13 cellular contexts compared by ENCODE assay signal in the genomic region with DNA sequence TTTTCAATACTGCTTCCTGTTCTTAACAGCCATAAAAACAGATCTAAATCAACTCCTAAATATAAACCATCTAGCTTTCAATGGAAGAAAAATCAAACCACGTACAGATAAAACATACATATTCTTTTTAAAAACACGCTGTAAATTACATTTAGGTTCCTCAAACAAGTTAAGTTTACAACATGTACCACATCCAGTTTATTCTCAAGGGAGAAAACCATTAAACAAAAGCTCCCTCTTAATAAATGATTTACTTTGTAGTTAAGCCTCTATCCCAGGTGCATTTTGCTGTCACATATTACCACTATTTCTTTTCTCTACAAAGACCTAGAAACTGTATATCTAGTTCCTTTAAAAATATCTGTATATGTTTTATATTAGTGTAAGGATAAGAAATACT. TPM values are rescaled to one million over a fixed set of nuclear protein-coding genes. Genes with fewer than 3 reads are reported as not detected.
DNase-seq lines count a peak whose midpoint lies in the region; ATAC-seq and TF ChIP-seq lines count a peak whose summit lies in the region.
"Had no signal": no experiment of that assay in that cellular context is flagged by ENCODE, and none has a peak within 500 bp of the region (broad histone marks: within the 10 kb centered on the region; RNA-seq: fewer than 3 reads in every experiment).

No MANE protein-coding gene starts in this region.

- H2AFZ ChIP-seq in Loucy (ENCODE audit: low read length): no peak overlapping the region

- H3K9me3 ChIP-seq in CD4-positive, alpha-beta T cell (ENCODE audit: control insufficient read depth, low read length): no peaks in the 10 kb centered on the region
- no peaks in the 10 kb centered on the region for H3K9me3 ChIP-seq in Loucy (ENCODE audit: insufficient read depth, low read depth, low read length)
- H3K9me3 ChIP-seq in neutrophil: no peaks in the 10 kb centered on the region
- H3K9me3 ChIP-seq: ascending aorta had no signal

- H3K4me1 Mint-ChIP-seq in CD4-positive, alpha-beta T cell (ENCODE audit: low read depth): peaks cover 53% of the 10 kb centered on the region
- H3K4me1 Mint-ChIP-seq in dendritic cell treated with granulocyte-macrophage colony-stimulating factor and Interleukin-4, amounts not matched to agents 40 ng/mL and 50 ng/mL, for 4 days (ENCODE audit: low read depth): peaks cover 55% of the 10 kb centered on the region

- H3K27ac Mint-ChIP-seq in CD4-positive, alpha-beta T cell: no peak overlapping the region
- H3K27ac Mint-ChIP-seq in dendritic cell treated with granulocyte-macrophage colony-stimulating factor and Interleukin-4, amounts not matched to agents 40 ng/mL and 50 ng/mL, for 4 days: no peak overlapping the region
- H3K27ac Mint-ChIP-seq: T-helper 1 cell treated with Interleukin-12 subunit alpha and Interleukin-12 subunit beta and Interleukin-4 antibody, amounts not matched to agents 30 μg/mL and 1 μg/mL, for 36 hours had no signal

- CTCF ChIA-PET in CD4-positive, alpha-beta T cell (lab: Charles Lee): interaction anchor here (1.0 kb wide), 1 partner anchor 17 kb away, joined by 5 read pairs; no protein-coding TSS in a partner anchor

- no peaks in the 10 kb centered on the region for H3K27me3 Mint-ChIP-seq in CD4-positive, alpha-beta T cell
- no peaks in the 10 kb centered on the region for H3K27me3 Mint-ChIP-seq in dendritic cell treated with granulocyte-macrophage colony-stimulating factor and Interleukin-4, amounts not matched to agents 40 ng/mL and 50 ng/mL, for 4 days
- H3K27me3 Mint-ChIP-seq: activated CD8-positive, alpha-beta memory T cell treated with anti-CD3 and anti-CD28 coated beads, Interleukin-2, amount 10 ng/mL, durations not matched to agents 7 days and 5 days had no signal

- H3K79me2 ChIP-seq in Loucy (ENCODE audit: insufficient read depth, low read length): peaks cover 62% of the 10 kb centered on the region

- peak overlapping the region; percentile 98 for H3K4me3 ChIP-seq in Loucy (ENCODE audit: low read length, poor library complexity, severe bottlenecking)
- peak overlapping the region; percentile 7 to 94 for H3K4me3 ChIP-seq in neutrophil (ENCODE audit: low read depth in 1 of 2, low read length in 1 of 2)
- H3K4me3 ChIP-seq: ascending aorta had no signal

- H3K4me1 ChIP-seq in Loucy (ENCODE audit: insufficient read depth, low read length, poor library complexity, severe bottlenecking): peaks cover 43% of the 10 kb centered on the region
- H3K4me1 ChIP-seq in neutrophil (ENCODE audit: control insufficient read depth in 1 of 2, insufficient read depth in 1 of 2, low read depth in 1 of 2, low read length in 1 of 2): peaks cover 73 to 74% of the 10 kb centered on the region in 2 experiments

- DNase-seq in CD4-positive, alpha-beta T cell: no peak
- no peak for DNase-seq in NCI-H774 (lab: John Stamatoyannopoulos, UW)
- DNase-seq in NCI-H524 (lab: John Stamatoyannopoulos, UW): no peak
- DNase-seq in NCI-H226: no peak
- DNase-seq: activated CD8-positive, alpha-beta memory T cell treated with anti-CD3 and anti-CD28 coated beads, Interleukin-2, amount 10 ng/mL, durations not matched to agents 7 days and 5 days; NCI-H1105 treated with DMSO at 0.1 percent for 48 hours; NK-92 treated with Interleukin-12 subunit alpha and Interleukin-12 subunit beta, amount 100 ng/mL, for 24 hours had no signal

- H3K9me2 ChIP-seq in Loucy (replicated peaks; ENCODE audit: low read depth, low read length): no peaks in the 10 kb centered on the region

- H3K4me2 ChIP-seq in Loucy (ENCODE audit: low read depth, low read length, poor library complexity, severe bottlenecking): peak overlapping the region; percentile 95

- H3K36me3 Mint-ChIP-seq in CD4-positive, alpha-beta T cell (ENCODE audit: low read depth): peaks cover 13% of the 10 kb centered on the region
- peaks cover 19% of the 10 kb centered on the region for H3K36me3 Mint-ChIP-seq in dendritic cell treated with granulocyte-macrophage colony-stimulating factor and Interleukin-4, amounts not matched to agents 40 ng/mL and 50 ng/mL, for 4 days (ENCODE audit: low read depth)

- ATAC-seq in CD4-positive, alpha-beta T cell (ENCODE audit: poor library complexity): no peak
- no peak for ATAC-seq in HG02610 (IDR thresholded peaks at IDR 0.05; ENCODE audit: unreplicated experiment)
- ATAC-seq: activated CD8-positive, alpha-beta memory T cell treated with anti-CD3 and anti-CD28 coated beads, Interleukin-2, amount 10 ng/mL, durations not matched to agents 7 days and 5 days had no signal

- POLR2A ChIA-PET in CD4-positive, alpha-beta T cell (lab: Charles Lee): interaction anchor here (1.1 to 1.3 kb wide), 2 partner anchors 11 to 36 kb away, joined by 4 to 6 read pairs; a partner anchor contains a TSS

- H3K36me3 ChIP-seq in Loucy (ENCODE audit: insufficient read depth, low read length): no peaks in the 10 kb centered on the region
- H3K36me3 ChIP-seq in neutrophil: peaks cover 15% of the 10 kb centered on the region
- H3K36me3 ChIP-seq: ascending aorta had no signal

- H3K9ac ChIP-seq in Loucy (ENCODE audit: low read depth, low read length, poor library complexity, severe bottlenecking): peak overlapping the region; percentile 45

- H3K27ac ChIP-seq in CD4-positive, alpha-beta T cell (ENCODE audit: low read depth, low read length): no peak overlapping the region
- H3K27ac ChIP-seq in neutrophil: peak overlapping the region; percentile 48
- H3K27ac ChIP-seq: ascending aorta had no signal

- H3K27me3 ChIP-seq in CD4-positive, alpha-beta T cell (ENCODE audit: control insufficient read depth, insufficient read depth, low read length): no peaks in the 10 kb centered on the region
- no peaks in the 10 kb centered on the region for H3K27me3 ChIP-seq in Loucy (ENCODE audit: insufficient read depth, low read length, poor library complexity, severe bottlenecking)
- no peaks in the 10 kb centered on the region for H3K27me3 ChIP-seq in neutrophil
- H3K27me3 ChIP-seq: ascending aorta had no signal

- H4K20me1 ChIP-seq in Loucy (ENCODE audit: insufficient read depth, low read length, poor library complexity, severe bottlenecking): peaks cover 43% of the 10 kb centered on the region

- no peaks in the 10 kb centered on the region for H3K9me3 Mint-ChIP-seq in CD4-positive, alpha-beta T cell
- H3K9me3 Mint-ChIP-seq in dendritic cell treated with granulocyte-macrophage colony-stimulating factor and Interleukin-4, amounts not matched to agents 40 ng/mL and 50 ng/mL, for 4 days: no peaks in the 10 kb centered on the region
- H3K9me3 Mint-ChIP-seq: T-helper 1 cell treated with Interleukin-12 subunit alpha and Interleukin-12 subunit beta and Interleukin-4 antibody, amounts not matched to agents 30 μg/mL and 1 μg/mL, for 36 hours had no signal

- intact Hi-C loops in CD4-positive, alpha-beta T cell (cut with DNase I, micrococcal nuclease): loop anchor here in 1 of 2 experiments (5.0 to 10.0 kb wide), 2 partner anchors 398 to 1040 kb away; a partner anchor contains a TSS
- intact Hi-C loops in dendritic cell treated with granulocyte-macrophage colony-stimulating factor and Interleukin-4, amounts not matched to agents 40 ng/mL and 50 ng/mL, for 4 days (cut with micrococcal nuclease): loop anchor here (5.0 kb wide), 1 partner anchor 33 kb away; no protein-coding TSS in a partner anchor

- no peaks in the 10 kb centered on the region for H3F3A ChIP-seq in Loucy (ENCODE audit: low read depth)

- TF ChIP-seq CTCF in CD4-positive, alpha-beta T cell (IDR thresholded peaks at IDR 0.05): no peak
- TF ChIP-seq CTCF in Loucy (conservative IDR thresholded peaks at IDR 0.05; ENCODE audit: low read length) (no peak), neutrophil (IDR thresholded peaks at IDR 0.05) (no peak)

- peak overlapping the region; percentile 55 for H3K4me3 Mint-ChIP-seq in CD4-positive, alpha-beta T cell
- peak overlapping the region; percentile 17 for H3K4me3 Mint-ChIP-seq in dendritic cell treated with granulocyte-macrophage colony-stimulating factor and Interleukin-4, amounts not matched to agents 40 ng/mL and 50 ng/mL, for 4 days
- H3K4me3 Mint-ChIP-seq: activated CD8-positive, alpha-beta memory T cell treated with anti-CD3 and anti-CD28 coated beads, Interleukin-2, amount 10 ng/mL, durations not matched to agents 7 days and 5 days; T-helper 1 cell treated with Interleukin-12 subunit alpha and Interleukin-12 subunit beta and Interleukin-4 antibody, amounts not matched to agents 30 μg/mL and 1 μg/mL, for 36 hours had no signal

RNA-seq across cellular contexts. Expression of a gene that starts 3.1 kb away (rescaled TPM):
- 10 to 100 TPM; 27.9 to 31.5 TPM for total RNA-seq in CD4-positive, alpha-beta T cell

RNA-seq across cellular contexts. Expression of a gene that starts 35.4 kb away (rescaled TPM):
- 10 to 100 TPM; 26.7 to 28.5 TPM for total RNA-seq in CD4-positive, alpha-beta T cell
